9 cellular contexts compared by ENCODE assay signal in genomic region chr15:46304320-46304719, GRCh38.
A peak's percentile ranks its signal among the peaks of the same experiment; 100 is the strongest.
DNase-seq lines count a peak whose midpoint lies in the region; ATAC-seq, FAIRE-seq and TF ChIP-seq lines count a peak whose summit lies in the region.
"Had no signal": no experiment of that assay in that cellular context is flagged by ENCODE, and none has a peak within 500 bp of the region (broad histone marks: within the 10 kb centered on the region; RNA-seq: fewer than 3 reads in every experiment).

No MANE protein-coding gene starts in this region.

- FAIRE-seq in H54 (lab: Jason Lieb, UNC) (no peak), kidney (lab: Jason Lieb, UNC) (no peak)

- H3K9me3 ChIP-seq in Caco-2, result no peaks in the 10 kb centered on the region
- H3K9me3 ChIP-seq in kidney (ENCODE audit: control insufficient read depth in 1 of 2, low read length in 2 of 2), result no peaks in the 10 kb centered on the region
- H3K9me3 ChIP-seq: neutrophil had no signal

- H3K36me3 Mint-ChIP-seq in Caco-2 (ENCODE audit: insufficient read depth, unreplicated experiment), result no peaks in the 10 kb centered on the region
- no peaks in the 10 kb centered on the region for H3K36me3 Mint-ChIP-seq in activated naive CD8-positive, alpha-beta T cell treated with anti-CD3 and anti-CD28 coated beads, Interleukin-2, amount 50 U/mL, for 24 hours (ENCODE audit: low read depth)

- no TSS peak for BruUV-seq in Caco-2 (replicated peaks; lab: Mats Ljungman, UMichigan)

- intact Hi-C loops in Caco-2 (cut with micrococcal nuclease; ENCODE audit: unreplicated experiment), result no loop called here
- intact Hi-C loops in kidney (cut with DNase I), result no loop called here
- intact Hi-C loops in head of caudate nucleus (cut with DNase I), result no loop called here
- intact Hi-C loops in left cardiac atrium (cut with DNase I), result no loop called here

- TF ChIP-seq CTCF in Caco-2 (IDR thresholded peaks at IDR 0.05; ENCODE audit: insufficient read depth in 1 of 2, low read depth in 1 of 2, low read length in 1 of 2, severe bottlenecking in 1 of 2, unreplicated experiment in 1 of 2), result peak; percentile 41 to 42
- peak; percentile 16 for TF ChIP-seq CTCF in kidney (IDR thresholded peaks at IDR 0.05; ENCODE audit: borderline replicate concordance, extremely low read depth, insufficient read depth)

- no peaks in the 10 kb centered on the region for H3K27me3 Mint-ChIP-seq in Caco-2 (ENCODE audit: insufficient read depth, unreplicated experiment)
- no peaks in the 10 kb centered on the region for H3K27me3 Mint-ChIP-seq in activated naive CD8-positive, alpha-beta T cell treated with anti-CD3 and anti-CD28 coated beads, Interleukin-2, amount 50 U/mL, for 24 hours

- CTCF ChIA-PET in Caco-2 (lab: Charles Lee), result no interaction called here

- ATAC-seq in left cardiac atrium, result no peak
- ATAC-seq in activated CD4-positive, CD25-positive, alpha-beta regulatory T cell treated with anti-CD3 and anti-CD28 coated beads, Interleukin-2, amount 50 U/mL, for 24 hours, result no peak
- ATAC-seq in activated naive CD8-positive, alpha-beta T cell treated with anti-CD3 and anti-CD28 coated beads, Interleukin-2, amount 50 U/mL, for 24 hours, result no peak

- H3K27ac Mint-ChIP-seq in Caco-2 (ENCODE audit: unreplicated experiment), result no peak overlapping the region
- H3K27ac Mint-ChIP-seq in activated naive CD8-positive, alpha-beta T cell treated with anti-CD3 and anti-CD28 coated beads, Interleukin-2, amount 50 U/mL, for 24 hours, result no peak overlapping the region

- no peaks in the 10 kb centered on the region for H3K27me3 ChIP-seq in Caco-2 (replicated peaks; ENCODE audit: control insufficient read depth, insufficient read depth, low read length)
- H3K27me3 ChIP-seq: neutrophil had no signal

- H3K4me3 ChIP-seq in Caco-2 (ENCODE audit: low read depth, low read length), result no peak overlapping the region
- H3K4me3 ChIP-seq in kidney (ENCODE audit: low read length in 2 of 2), result no peak overlapping the region

- TF ChIP-seq POLR2A in H54 (IDR thresholded peaks at IDR 0.05; ENCODE audit: low read depth, low read length), result no peak

- no peaks in the 10 kb centered on the region for H3K9me3 Mint-ChIP-seq in Caco-2 (ENCODE audit: unreplicated experiment)
- no peaks in the 10 kb centered on the region for H3K9me3 Mint-ChIP-seq in activated naive CD8-positive, alpha-beta T cell treated with anti-CD3 and anti-CD28 coated beads, Interleukin-2, amount 50 U/mL, for 24 hours

- H3K9ac ChIP-seq in kidney (ENCODE audit: low read length in 2 of 2), result no peak overlapping the region

- no peak overlapping the region for H3K27ac ChIP-seq in kidney (ENCODE audit: low read depth in 2 of 2, low read length in 2 of 2)
- H3K27ac ChIP-seq: neutrophil had no signal

- no peak overlapping the region for H3K4me3 Mint-ChIP-seq in Caco-2 (ENCODE audit: unreplicated experiment)
- H3K4me3 Mint-ChIP-seq in activated naive CD8-positive, alpha-beta T cell treated with anti-CD3 and anti-CD28 coated beads, Interleukin-2, amount 50 U/mL, for 24 hours, result no peak overlapping the region

- POLR2A ChIA-PET in Caco-2 (lab: Charles Lee), result no interaction called here

- peak in 1 of 2 experiments; percentile 27 for DNase-seq in Caco-2
- DNase-seq in H54 (ENCODE audit: insufficient read length, low spot score), result peak; percentile 13
- DNase-seq in SK-N-DZ (ENCODE audit: low spot score), result peak; percentile 17
- no peak for DNase-seq in kidney
- no peak for DNase-seq in head of caudate nucleus
- no peak for DNase-seq in left cardiac atrium
- no peak for DNase-seq in activated naive CD8-positive, alpha-beta T cell treated with anti-CD3 and anti-CD28 coated beads, Interleukin-2, amount 50 U/mL, for 24 hours

- H3K36me3 ChIP-seq in Caco-2 (ENCODE audit: control insufficient read depth, insufficient read depth, low read length) (no peaks in the 10 kb centered on the region), kidney (ENCODE audit: control insufficient read depth in 1 of 2, insufficient read depth in 2 of 2, low read length in 2 of 2) (no peaks in the 10 kb centered on the region)
- H3K36me3 ChIP-seq: neutrophil had no signal

- H3K4me1 Mint-ChIP-seq in Caco-2 (ENCODE audit: low read depth, unreplicated experiment), result no peaks in the 10 kb centered on the region
- no peaks in the 10 kb centered on the region for H3K4me1 Mint-ChIP-seq in activated naive CD8-positive, alpha-beta T cell treated with anti-CD3 and anti-CD28 coated beads, Interleukin-2, amount 50 U/mL, for 24 hours

- 0 out of 2 replicates have a peak, but pooled peaks cover 3% of the 10 kb centered on the region for H3K4me1 ChIP-seq in Caco-2
- no peaks in the 10 kb centered on the region for H3K4me1 ChIP-seq in kidney (ENCODE audit: control insufficient read depth in 1 of 2, insufficient read depth in 1 of 2, low read depth in 1 of 2, low read length in 2 of 2)

Comparison
In these comparisons a context has a peak if more than half of its experiments do, and no peak if none do; other contexts are left out.
1. DNase-seq: peak in H54 (single experiment) and SK-N-DZ (single experiment); none in kidney (single experiment), head of caudate nucleus (0 of 42), left cardiac atrium (single experiment) and activated naive CD8-positive, alpha-beta T cell treated with anti-CD3 and anti-CD28 coated beads, Interleukin-2, amount 50 U/mL, for 24 hours (single experiment).